Comparison of ENCODE assay signal across 2 cellular contexts in genomic region chr7:155203059-155203881, GRCh38.
TF ChIP-seq lines count a peak whose summit lies in the region.

No MANE protein-coding gene starts in this region.

TF ChIP-seq in K562, 482 proteins besides CTCF, POLR2A, EP300 and RAD21:
- TF ChIP-seq ZNF551 (CRISPR knock-in tag; IDR thresholded peaks at IDR 0.05), result no peak
- no peak for TF ChIP-seq NR2C1 (IDR thresholded peaks at IDR 0.05)
- TF ChIP-seq NR2C1 (tag; IDR thresholded peaks at IDR 0.05), result peak; percentile 39; the same call in 1 of the 2 replicates

TF ChIP-seq in GM23338, 12 proteins besides CTCF, POLR2A, EP300 and RAD21:
- TF ChIP-seq REST (IDR thresholded peaks at IDR 0.05; ENCODE audit: unreplicated experiment), result no peak
- TF ChIP-seq ZNF462 (CRISPR knock-in tag; IDR thresholded peaks at IDR 0.05), result no peak
- TF ChIP-seq ETS1 (IDR thresholded peaks at IDR 0.05), result no peak
- no peak for TF ChIP-seq ZNF114 (CRISPR knock-in tag; IDR thresholded peaks at IDR 0.05)
- no peak for TF ChIP-seq EZH2phosphoT487 (IDR thresholded peaks at IDR 0.05; ENCODE audit: unreplicated experiment)
- TF ChIP-seq ZNF331 (CRISPR knock-in tag; IDR thresholded peaks at IDR 0.05; ENCODE audit: low read depth), result no peak
- no peak for TF ChIP-seq NANOG (IDR thresholded peaks at IDR 0.05; ENCODE audit: borderline replicate concordance)
- TF ChIP-seq EZH2 (IDR thresholded peaks at IDR 0.05; ENCODE audit: low read depth, unreplicated experiment), result no peak
- no peak for TF ChIP-seq STAT1 (IDR thresholded peaks at IDR 0.05; ENCODE audit: unreplicated experiment)
- TF ChIP-seq JUNB (IDR thresholded peaks at IDR 0.05; ENCODE audit: unreplicated experiment), result no peak
- no peak for TF ChIP-seq CREB1 (CRISPR knock-in tag; IDR thresholded peaks at IDR 0.05; ENCODE audit: low read depth)
- no peak for TF ChIP-seq POLR2AphosphoS5 (IDR thresholded peaks at IDR 0.05; ENCODE audit: low read depth)
